ENCODE assay signal across 13 cellular contexts in genomic region chr11:94895451-94895850, GRCh38.
DNase-seq lines count a peak whose midpoint lies in the region; ATAC-seq and TF ChIP-seq lines count a peak whose summit lies in the region.
"Had no signal": no experiment of that assay in that cellular context is flagged by ENCODE, and none has a peak within 500 bp of the region (broad histone marks: within the 10 kb centered on the region; RNA-seq: fewer than 3 reads in every experiment).

No MANE protein-coding gene starts in this region.

- H3K4me3 ChIP-seq in AG10803 (ENCODE audit: low read length) = no peak overlapping the region
- no peak overlapping the region for H3K4me3 ChIP-seq in fibroblast of lung (replicated peaks in 1 of 4; ENCODE audit: control extremely low read depth in 1 of 4, insufficient read depth in 1 of 4, low read depth in 3 of 4, low read length in 4 of 4)
- H3K4me3 ChIP-seq in mesenchymal stem cell (ENCODE audit: insufficient read depth in 1 of 2, low read depth in 1 of 2, low read length in 2 of 2) = no peak overlapping the region
- no peak overlapping the region for H3K4me3 ChIP-seq in Karpas-422 (ENCODE audit: low read length)

- H3K14ac ChIP-seq in mesenchymal stem cell (ENCODE audit: low read length in 2 of 2) = no peak overlapping the region

- H2AFZ ChIP-seq in fibroblast of lung (ENCODE audit: low read length) (no peak overlapping the region), mesenchymal stem cell (ENCODE audit: low read depth, low read length) (no peak overlapping the region), Karpas-422 (ENCODE audit: low read length) (no peak overlapping the region)

- WGBS in mesenchymal stem cell = 48% methylated on average over 2 of the region's 2 CpGs

- no peaks in the 10 kb centered on the region for H3K9me2 ChIP-seq in Karpas-422 (replicated peaks; ENCODE audit: insufficient read depth, low read length)

- H3K27me3 ChIP-seq in fibroblast of lung (ENCODE audit: control insufficient read depth, insufficient read depth, low read length) (no peaks in the 10 kb centered on the region), mesenchymal stem cell (ENCODE audit: control insufficient read depth in 1 of 2, insufficient read depth in 1 of 2, low read length in 2 of 2) (no peaks in the 10 kb centered on the region), Karpas-422 (ENCODE audit: low read length) (peaks cover 3% of the 10 kb centered on the region; the same call in 1 of the 2 replicates)

- no peaks in the 10 kb centered on the region for H3K4me1 ChIP-seq in fibroblast of lung (ENCODE audit: control insufficient read depth, extremely low read depth, insufficient read depth, low read length)
- peaks cover 4% of the 10 kb centered on the region for H3K4me1 ChIP-seq in mesenchymal stem cell (ENCODE audit: control insufficient read depth, insufficient read depth, low read depth, low read length)
- no peaks in the 10 kb centered on the region for H3K4me1 ChIP-seq in Karpas-422 (ENCODE audit: low read length)

- no peak overlapping the region for H2BK12ac ChIP-seq in mesenchymal stem cell (ENCODE audit: low read length in 2 of 2)

- no peak overlapping the region for H3K18ac ChIP-seq in mesenchymal stem cell (ENCODE audit: low read depth in 1 of 2, low read length in 2 of 2)

- no peak overlapping the region for H2BK5ac ChIP-seq in mesenchymal stem cell (ENCODE audit: low read depth, low read length, poor library complexity, severe bottlenecking)

- H3K4ac ChIP-seq in mesenchymal stem cell (ENCODE audit: low read depth in 1 of 2, low read length in 2 of 2) = no peak overlapping the region

- H2BK15ac ChIP-seq in mesenchymal stem cell (ENCODE audit: low read depth, poor library complexity, severe bottlenecking) = no peak overlapping the region

- H3K4me2 ChIP-seq in fibroblast of lung (ENCODE audit: extremely low read depth, insufficient read depth, low read length) (no peak overlapping the region), mesenchymal stem cell (ENCODE audit: low read length, poor library complexity, severe bottlenecking) (no peak overlapping the region), Karpas-422 (ENCODE audit: low read depth, low read length, poor library complexity, severe bottlenecking) (no peak overlapping the region)

- H4K20me1 ChIP-seq in fibroblast of lung (ENCODE audit: control insufficient read depth, extremely low read depth, insufficient read depth, low read length) = no peaks in the 10 kb centered on the region
- H4K20me1 ChIP-seq in Karpas-422 (ENCODE audit: insufficient read depth, low read depth, low read length) = no peaks in the 10 kb centered on the region

- H2AK5ac ChIP-seq in mesenchymal stem cell (ENCODE audit: low read length, severe bottlenecking) = no peak overlapping the region

- no peak overlapping the region for H3K27ac ChIP-seq in fibroblast of lung (ENCODE audit: insufficient read depth, low read length)
- H3K27ac ChIP-seq in mesenchymal stem cell (ENCODE audit: low read length, poor library complexity, severe bottlenecking) = peak overlapping the region; percentile 56
- H3K27ac ChIP-seq in Karpas-422 (ENCODE audit: low read length) = no peak overlapping the region

- H2BK120ac ChIP-seq in mesenchymal stem cell (ENCODE audit: low read depth, low read length) = no peak overlapping the region

- no peaks in the 10 kb centered on the region for H3K9me3 ChIP-seq in fibroblast of lung (ENCODE audit: control insufficient read depth, insufficient read depth, low read depth, low read length)
- peaks cover 37% of the 10 kb centered on the region for H3K9me3 ChIP-seq in mesenchymal stem cell (ENCODE audit: control insufficient read depth, low read length)
- peaks cover 25% of the 10 kb centered on the region for H3K9me3 ChIP-seq in Karpas-422 (ENCODE audit: low read length)

- no peaks in the 10 kb centered on the region for H3K79me2 ChIP-seq in fibroblast of lung (ENCODE audit: control insufficient read depth, insufficient read depth, low read length)
- H3K79me2 ChIP-seq in Karpas-422 (ENCODE audit: low read length) = no peaks in the 10 kb centered on the region

- H4K91ac ChIP-seq in mesenchymal stem cell (ENCODE audit: low read length) = no peak overlapping the region

- no peak for ATAC-seq in GM21737 (IDR thresholded peaks at IDR 0.05; ENCODE audit: unreplicated experiment)
- ATAC-seq in HG02973 (IDR thresholded peaks at IDR 0.05; ENCODE audit: unreplicated experiment) = no peak
- ATAC-seq: WTC11 had no signal

- DNase-seq in AG10803 (ENCODE audit: low read depth) (peak; percentile 58), NCI-H446 (lab: John Stamatoyannopoulos, UW) (peak; percentile 22 to 58), fibroblast of lung (ENCODE audit: low read depth in 2 of 2) (peak; percentile 60 to 92), mesenchymal stem cell (peak; percentile 79), Karpas-422 (no peak), medulla oblongata (ENCODE audit: extremely low spot score) (no peak)
- DNase-seq: activated naive CD4-positive, alpha-beta T cell; DMS79; NCI-H345; stimulated activated CD4-positive, alpha-beta T cell treated with anti-CD3 and anti-CD28 coated beads, Interleukin-2, amount 100 ng/mL, for 24 hours had no signal

- H3K9ac ChIP-seq in fibroblast of lung (ENCODE audit: insufficient read depth, low read length) (no peak overlapping the region), mesenchymal stem cell (ENCODE audit: low read length) (no peak overlapping the region), Karpas-422 (ENCODE audit: low read length) (no peak overlapping the region)

- H3K36me3 ChIP-seq in fibroblast of lung (ENCODE audit: control insufficient read depth, insufficient read depth, low read length) (no peaks in the 10 kb centered on the region), mesenchymal stem cell (ENCODE audit: control insufficient read depth in 1 of 2, insufficient read depth in 2 of 2, low read depth in 1 of 2, low read length in 2 of 2) (peaks cover 8 to 37% of the 10 kb centered on the region in 2 experiments), Karpas-422 (ENCODE audit: insufficient read depth, low read length) (no peaks in the 10 kb centered on the region)

- no peak overlapping the region for H4K8ac ChIP-seq in mesenchymal stem cell (ENCODE audit: low read length)

- H3K23ac ChIP-seq in mesenchymal stem cell (ENCODE audit: low read length in 2 of 2) = no peak overlapping the region

- no peak for TF ChIP-seq CTCF in AG10803 (conservative IDR thresholded peaks at IDR 0.05; ENCODE audit: low read length)
- TF ChIP-seq CTCF in fibroblast of lung (conservative IDR thresholded peaks at IDR 0.05 in 1 of 2, IDR thresholded peaks at IDR 0.05 in 1 of 2; ENCODE audit: low read depth in 1 of 2, low read length in 2 of 2) = no peak

- peaks cover 14% of the 10 kb centered on the region for H3K79me1 ChIP-seq in mesenchymal stem cell (replicated peaks; ENCODE audit: low read length, poor library complexity, severe bottlenecking)

Comparison
In these comparisons a context has a peak if more than half of its experiments do, and no peak if none do; other contexts are left out.
1. DNase-seq: peak in AG10803 (single experiment), NCI-H446 (2 of 2), fibroblast of lung (2 of 2) and mesenchymal stem cell (single experiment); none in Karpas-422 (single experiment) and medulla oblongata (single experiment).